Comparison of ENCODE assay signal across 26 cellular contexts in genomic region chr4:125365731-125366130, GRCh38. TPM values are rescaled to one million over a fixed set of nuclear protein-coding genes. Genes with fewer than 3 reads are reported as not detected.
DNase-seq lines count a peak whose midpoint lies in the region; ATAC-seq, FAIRE-seq and TF ChIP-seq lines count a peak whose summit lies in the region.
"Had no signal": no experiment of that assay in that cellular context is flagged by ENCODE, and none has a peak within 500 bp of the region (broad histone marks: within the 10 kb centered on the region; RNA-seq: fewer than 3 reads in every experiment).

No MANE protein-coding gene starts in this region.

- no peak overlapping the region for H3K14ac ChIP-seq in IMR-90 (replicated peaks; ENCODE audit: low read depth, low read length)

- CTCF ChIA-PET in IMR-90 (lab: Yijun Ruan, JAX) = interaction anchor here (0.5 kb wide), 1 partner anchor 53 kb away, joined by 4 read pairs; no protein-coding TSS in a partner anchor

- no peak overlapping the region; the same call in 1 of the 2 replicates for H4K91ac ChIP-seq in IMR-90 (ENCODE audit: insufficient read depth, low read depth, low read length)

- DNase-seq in NCI-H2171 treated with DMSO at 0.1 percent for 48 hours (lab: John Stamatoyannopoulos, UW) (peak; percentile 7), NCI-H2171 (lab: John Stamatoyannopoulos, UW) (no peak), IMR-90 (no peak), RWPE2 (ENCODE audit: low spot score) (peak; percentile 41), kidney (peak; percentile 50), CD1c-positive myeloid dendritic cell (ENCODE audit: extremely low spot score) (no peak), epidermal melanocyte (ENCODE audit: insufficient read length, low spot score) (no peak)
- DNase-seq: 8988T; ACHN; AML-193; BE2C; Calu3; CD4-positive, alpha-beta memory T cell; COR-L47; DMS53; DMS79 treated with DMSO at 0.1 percent for 48 hours; GF-D8; H9 had no signal

- H3K4ac ChIP-seq in IMR-90 (ENCODE audit: low read depth, low read length) = no peak overlapping the region

- no TSS peak for BruUV-seq in IMR-90 (replicated peaks; lab: Mats Ljungman, UMichigan)

- no peak overlapping the region for H3K18ac ChIP-seq in IMR-90 (ENCODE audit: low read depth, low read length)

- in situ Hi-C loops in IMR-90 (cut with MboI; ENCODE audit: low sequenced_read_pairs) = no loop called here

- TF ChIP-seq RAD21 in IMR-90 (IDR thresholded peaks at IDR 0.05; ENCODE audit: low read length) = no peak

- no peaks in the 10 kb centered on the region for H3K9me1 ChIP-seq in IMR-90 (ENCODE audit: insufficient read depth, low read length)

- POLR2A ChIA-PET in IMR-90 (lab: Charles Lee; ENCODE audit: unreplicated experiment) = no interaction called here

- no peak overlapping the region for H3K4me3 ChIP-seq in IMR-90 (ENCODE audit: insufficient read depth, low read depth, low read length)
- no peak overlapping the region for H3K4me3 ChIP-seq in RWPE2 (ENCODE audit: severe bottlenecking)
- no peak overlapping the region for H3K4me3 ChIP-seq in kidney (ENCODE audit: low read length in 2 of 2)
- H3K4me3 ChIP-seq: A549; BLaER1 treated with 17β-estradiol and CSF1 and Interleukin-3, amounts not matched to agents 10 nM and 100 nM; GM23338 had no signal

- H2AK5ac ChIP-seq in IMR-90 (ENCODE audit: low read depth, low read length) = 0 out of 2 replicates have a peak overlapping the region, but pooled peaks have one; percentile 4

- no peak overlapping the region for H3K56ac ChIP-seq in IMR-90 (ENCODE audit: extremely low read depth, insufficient read depth, low read length)

- H3K4me1 ChIP-seq in IMR-90 (ENCODE audit: control insufficient read depth, insufficient read depth, low read length) (peaks cover 5% of the 10 kb centered on the region), RWPE2 (ENCODE audit: insufficient read depth, poor library complexity, severe bottlenecking) (peaks cover 17% of the 10 kb centered on the region), kidney (ENCODE audit: control insufficient read depth in 1 of 2, insufficient read depth in 1 of 2, low read depth in 1 of 2, low read length in 2 of 2) (no peaks in the 10 kb centered on the region)
- H3K4me1 ChIP-seq: BLaER1 treated with 17β-estradiol and CSF1 and Interleukin-3, amounts not matched to agents 10 nM and 100 nM had no signal

- no peak for TF ChIP-seq CTCF in IMR-90 (conservative IDR thresholded peaks at IDR 0.05; ENCODE audit: low read depth, low read length)
- no peak for TF ChIP-seq CTCF in RWPE2 (IDR thresholded peaks at IDR 0.05; ENCODE audit: poor library complexity, severe bottlenecking)
- TF ChIP-seq CTCF in kidney (IDR thresholded peaks at IDR 0.05; ENCODE audit: borderline replicate concordance, extremely low read depth, insufficient read depth) = no peak

- no peaks in the 10 kb centered on the region for H4K20me1 ChIP-seq in IMR-90 (ENCODE audit: insufficient read depth, low read length)
- H4K20me1 ChIP-seq: BLaER1 treated with 17β-estradiol and CSF1 and Interleukin-3, amounts not matched to agents 10 nM and 100 nM had no signal

- dilution Hi-C loops in IMR-90 (cut with HindIII; ENCODE audit: low sequenced_read_pairs, unreplicated experiment) = no loop called here

- no peak overlapping the region for H4K5ac ChIP-seq in IMR-90 (ENCODE audit: low read depth, low read length)

- H3K27ac ChIP-seq in IMR-90 (ENCODE audit: insufficient read depth, low read length) (no peak overlapping the region), RWPE2 (ENCODE audit: poor library complexity, severe bottlenecking) (no peak overlapping the region), kidney (ENCODE audit: low read depth in 2 of 2, low read length in 2 of 2) (no peak overlapping the region)
- H3K27ac ChIP-seq: A549; BLaER1 treated with 17β-estradiol and CSF1 and Interleukin-3, amounts not matched to agents 10 nM and 100 nM had no signal

- no peak overlapping the region for H3K4me2 ChIP-seq in IMR-90 (ENCODE audit: low read depth, low read length)
- H3K4me2 ChIP-seq: A549; BLaER1 treated with 17β-estradiol and CSF1 and Interleukin-3, amounts not matched to agents 10 nM and 100 nM; GM23338 had no signal

- intact Hi-C loops in IMR-90 (cut with micrococcal nuclease) = loop anchor here (5.0 kb wide), 1 partner anchor 48 kb away; no protein-coding TSS in a partner anchor
- intact Hi-C loops in kidney (cut with DNase I) = no loop called here

- no peaks in the 10 kb centered on the region for H3K9me3 ChIP-seq in IMR-90 (ENCODE audit: control insufficient read depth, insufficient read depth, low read length)
- no peaks in the 10 kb centered on the region for H3K9me3 ChIP-seq in RWPE2 (ENCODE audit: severe bottlenecking)
- H3K9me3 ChIP-seq in kidney (ENCODE audit: control insufficient read depth in 1 of 2, low read length in 2 of 2) = no peaks in the 10 kb centered on the region
- H3K9me3 ChIP-seq: A549; BE2C; BLaER1 treated with 17β-estradiol and CSF1 and Interleukin-3, amounts not matched to agents 10 nM and 100 nM had no signal

- H2AFZ ChIP-seq in IMR-90 (replicated peaks; ENCODE audit: low read length, poor library complexity) = no peak overlapping the region
- H2AFZ ChIP-seq: GM23338 had no signal

- no peak overlapping the region for H4K8ac ChIP-seq in IMR-90 (ENCODE audit: low read depth in 2 of 2, low read length in 2 of 2)

- TF ChIP-seq POLR2A in IMR-90 (IDR thresholded peaks at IDR 0.05; ENCODE audit: low read depth, low read length) = no peak

- H3K79me1 ChIP-seq in IMR-90 (ENCODE audit: low read depth in 1 of 2, low read length in 2 of 2) = peaks cover 10 to 13% of the 10 kb centered on the region in 2 experiments

- no peak for FAIRE-seq in kidney (lab: Jason Lieb, UNC)
- FAIRE-seq: A549, GM12891, GM18507 had no signal

- H2BK120ac ChIP-seq in IMR-90 (ENCODE audit: low read depth, low read length) = no peak overlapping the region

- H3K27me3 ChIP-seq in IMR-90 (ENCODE audit: control insufficient read depth, insufficient read depth, low read length) = no peaks in the 10 kb centered on the region
- no peaks in the 10 kb centered on the region for H3K27me3 ChIP-seq in RWPE2 (ENCODE audit: insufficient read depth, poor library complexity, severe bottlenecking)
- H3K27me3 ChIP-seq: BE2C; BLaER1 treated with 17β-estradiol and CSF1 and Interleukin-3, amounts not matched to agents 10 nM and 100 nM had no signal

- H3K9ac ChIP-seq in IMR-90 (ENCODE audit: low read depth, low read length) = no peak overlapping the region
- no peak overlapping the region for H3K9ac ChIP-seq in kidney (ENCODE audit: low read length in 2 of 2)
- H3K9ac ChIP-seq: BLaER1 treated with 17β-estradiol and CSF1 and Interleukin-3, amounts not matched to agents 10 nM and 100 nM had no signal

- H2AK9ac ChIP-seq in IMR-90 (replicated peaks; ENCODE audit: low read depth, low read length, poor library complexity) = no peak overlapping the region

- H2BK5ac ChIP-seq in IMR-90 (ENCODE audit: low read depth, low read length, poor library complexity, severe bottlenecking) = no peak overlapping the region

- 100% methylated on average over 4 of the region's 11 CpGs; no CpG with 5 or more reads in 1 of the 2 experiments for WGBS in IMR-90 (ENCODE audit: extremely low coverage in 2 of 2, insufficient read length in 1 of 2), 2 experiments

- no peak overlapping the region for H3K23ac ChIP-seq in IMR-90 (ENCODE audit: low read depth, low read length)

- no peaks in the 10 kb centered on the region for H3K36me3 ChIP-seq in IMR-90 (ENCODE audit: control insufficient read depth, insufficient read depth, low read length)
- H3K36me3 ChIP-seq in RWPE2 (ENCODE audit: low read depth) = no peaks in the 10 kb centered on the region
- no peaks in the 10 kb centered on the region for H3K36me3 ChIP-seq in kidney (ENCODE audit: control insufficient read depth in 1 of 2, insufficient read depth in 2 of 2, low read length in 2 of 2)
- H3K36me3 ChIP-seq: BE2C; BLaER1 treated with 17β-estradiol and CSF1 and Interleukin-3, amounts not matched to agents 10 nM and 100 nM had no signal

- ATAC-seq in IMR-90 (ENCODE audit: low read depth) = no peak
- ATAC-seq in RWPE2 (ENCODE audit: low read depth) = no peak
- ATAC-seq: A549, GM23338, HCT116 had no signal

- no peak overlapping the region for H2BK15ac ChIP-seq in IMR-90 (ENCODE audit: low read depth, low read length)

- H2BK20ac ChIP-seq in IMR-90 (ENCODE audit: low read depth, low read length) = 0 out of 2 replicates have a peak overlapping the region, but pooled peaks have one; percentile 32

TF ChIP-seq in IMR-90, 13 proteins besides CTCF, POLR2A, EP300 and RAD21 (continues in another document):
- TF ChIP-seq CEBPB (IDR thresholded peaks at IDR 0.05; ENCODE audit: low read depth, low read length) = no peak
- no peak for TF ChIP-seq ELK1 (IDR thresholded peaks at IDR 0.05; ENCODE audit: borderline replicate concordance, low read depth, low read length)
- TF ChIP-seq RFX5 (IDR thresholded peaks at IDR 0.05; ENCODE audit: low read depth, low read length) = no peak
- no peak for TF ChIP-seq MAFK (IDR thresholded peaks at IDR 0.05; ENCODE audit: low read depth, low read length)
- no peak for TF ChIP-seq MXI1 (IDR thresholded peaks at IDR 0.05; ENCODE audit: borderline replicate concordance, low read depth, low read length)
- TF ChIP-seq MAZ (IDR thresholded peaks at IDR 0.05; ENCODE audit: borderline replicate concordance, low read depth, low read length) = no peak
- TF ChIP-seq USF2 (IDR thresholded peaks at IDR 0.05; ENCODE audit: low read depth, low read length) = no peak
- TF ChIP-seq RCOR1 (IDR thresholded peaks at IDR 0.05; ENCODE audit: insufficient replicate concordance, low read length) = no peak

RNA-seq across cellular contexts. Expression of gene FAT4, which starts 51.0 kb away (rescaled TPM):
- total RNA-seq in IMR-90 (2012; rRNA removed) = 35.6 and 37.5 TPM in 2 replicates
- 6.8 and 7.2 TPM in 2 replicates for polyA plus RNA-seq in IMR-90 (2012; rRNA removed)
- polyA plus RNA-seq in IMR-90 (2012; cell fraction: cytosol; rRNA removed) = 2.6 and 3.1 TPM in 2 replicates
- polyA plus RNA-seq in IMR-90 (2012; cell fraction: nucleus; rRNA removed; ENCODE audit: low replicate concordance) = 3.5 and 10.2 TPM in 2 replicates
- total RNA-seq in kidney = 11.3 TPM
- polyA plus RNA-seq in kidney (ENCODE audit: insufficient read depth, low read depth, low replicate concordance) = 0.99 TPM
- total RNA-seq: CD4-positive, alpha-beta memory T cell; G401 had no signal
- polyA plus RNA-seq: CD14-positive monocyte; CD4-positive, alpha-beta memory T cell had no signal

Comparison
In these comparisons a context has a peak if more than half of its experiments do, and no peak if none do; other contexts are left out.
1. DNase-seq: peak in NCI-H2171 treated with DMSO at 0.1 percent for 48 hours (single experiment), RWPE2 (single experiment) and kidney (single experiment); none in NCI-H2171 (single experiment), IMR-90 (single experiment), CD1c-positive myeloid dendritic cell (single experiment) and epidermal melanocyte (single experiment).